30 cellular contexts compared by ENCODE assay signal in the genomic region with DNA sequence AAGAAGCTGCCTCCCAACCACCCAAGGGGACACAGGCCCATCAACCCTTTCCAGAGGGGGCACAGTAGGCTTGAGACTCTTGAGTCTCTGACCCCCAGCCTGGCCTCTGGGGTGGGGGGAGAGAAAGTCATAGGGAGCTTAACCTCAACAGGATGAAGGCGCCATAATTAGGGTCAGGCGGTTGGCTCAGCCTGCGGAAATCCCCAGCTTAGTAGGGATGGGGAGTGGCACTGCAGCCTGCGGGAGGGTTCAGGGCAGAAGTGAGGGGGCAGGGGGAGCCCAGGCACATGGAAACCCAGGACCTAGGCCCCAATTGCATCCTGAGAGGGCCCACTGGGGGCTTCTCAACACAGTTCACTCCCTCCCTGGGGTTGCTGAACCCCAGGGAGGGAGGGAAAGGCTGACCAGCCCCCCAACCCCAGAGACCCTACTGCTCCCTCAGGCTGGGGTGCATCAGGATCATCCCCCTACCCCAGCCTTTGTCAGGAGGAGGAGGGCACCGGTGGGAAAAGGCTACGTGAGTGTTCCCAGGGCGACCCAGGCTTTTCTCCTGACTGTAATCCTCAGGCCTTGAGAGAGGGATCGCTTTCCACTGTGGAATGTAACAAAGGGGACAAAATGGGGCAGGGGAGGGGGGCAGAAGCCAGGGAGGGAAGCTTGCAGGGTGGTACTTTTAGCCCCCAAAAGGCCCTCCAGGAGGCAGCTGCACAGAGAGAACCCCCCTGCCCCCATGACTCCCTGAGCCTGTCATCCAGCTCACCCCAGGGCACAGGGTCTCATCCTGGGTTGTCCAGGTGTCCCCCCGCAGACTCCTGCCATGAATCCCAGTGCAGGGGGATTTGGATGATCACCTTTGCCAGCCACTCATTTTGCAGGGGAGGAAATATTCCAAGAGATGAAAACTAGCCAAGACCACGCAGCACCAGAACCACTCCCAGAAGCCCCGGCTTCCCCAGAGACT. TPM values are rescaled to one million over a fixed set of nuclear protein-coding genes. Genes with fewer than 3 reads are reported as not detected.
A peak's percentile ranks its signal among the peaks of the same experiment; 100 is the strongest.
DNase-seq lines count a peak whose midpoint lies in the region; ATAC-seq, FAIRE-seq and TF ChIP-seq lines count a peak whose summit lies in the region.
"Had no signal": no experiment of that assay in that cellular context is flagged by ENCODE, and none has a peak within 500 bp of the region (broad histone marks: within the 10 kb centered on the region; RNA-seq: fewer than 3 reads in every experiment).

No MANE protein-coding gene starts in this region.

- H3K27me3 Mint-ChIP-seq in chondrocyte (ENCODE audit: low read depth): no peaks in the 10 kb centered on the region

- H3K27me3 ChIP-seq in HepG2 (ENCODE audit: control insufficient read depth in 1 of 2, insufficient read depth in 2 of 2, low read length in 2 of 2) (no peaks in the 10 kb centered on the region), right lobe of liver (no peaks in the 10 kb centered on the region)
- H3K27me3 ChIP-seq: Peyer's patch, suprapubic skin had no signal

- POLR2A ChIA-PET in HepG2 (lab: Yijun Ruan, JAX): no interaction called here

- in situ Hi-C loops in HepG2 (cut with HindIII; ENCODE audit: extremely low pct_ligation_motif_present, low pct_unique_long_range_greater_than_20kb): no loop called here

- TF ChIP-seq CTCF in HepG2 (CRISPR knock-in tag; IDR thresholded peaks at IDR 0.05) (no peak), right lobe of liver (IDR thresholded peaks at IDR 0.05) (no peak), chondrocyte (IDR thresholded peaks at IDR 0.05) (no peak)

- BruUV-seq in HepG2 (replicated peaks; lab: Mats Ljungman, UMichigan): no TSS peak

- H3K36me3 ChIP-seq in HepG2 (replicated peaks in 1 of 2; ENCODE audit: control insufficient read depth in 1 of 2, insufficient read depth in 2 of 2, low read length in 2 of 2) (no peaks in the 10 kb centered on the region), right lobe of liver (no peaks in the 10 kb centered on the region)
- H3K36me3 ChIP-seq: Peyer's patch, suprapubic skin had no signal

- H3K4me1 Mint-ChIP-seq in chondrocyte (ENCODE audit: low read depth): peaks cover 6% of the 10 kb centered on the region
- H3K4me1 Mint-ChIP-seq: CD8-positive, alpha-beta memory T cell; stimulated activated memory B cell treated with anti-CD40 and anti-IgM and Interleukin-4, amounts not matched to agents 10 μg/mL and 1 μg/mL and 100 μg/mL, for 72 hours had no signal

- 68% methylated on average over 8 of the region's 11 CpGs for WGBS in HepG2 (ENCODE audit: low lambda C conversion rate)
- 69% methylated on average over 6 of the region's 11 CpGs for WGBS in right lobe of liver (ENCODE audit: insufficient coverage, low coverage, low lambda C conversion rate, missing lambda C conversion rate)

- TF ChIP-seq POLR2A in HepG2 (IDR thresholded peaks at IDR 0.05; ENCODE audit: insufficient read depth in 1 of 2, low read depth in 2 of 2, low read length in 2 of 2) (no peak), right lobe of liver (IDR thresholded peaks at IDR 0.05) (no peak)

- H3K9me3 Mint-ChIP-seq in chondrocyte (ENCODE audit: low read depth): no peaks in the 10 kb centered on the region
- H3K9me3 Mint-ChIP-seq: activated naive CD8-positive, alpha-beta T cell treated with anti-CD3 and anti-CD28 coated beads, Interleukin-2, amount 50 U/mL, for 24 hours; CD8-positive, alpha-beta memory T cell; effector memory CD8-positive, alpha-beta T cell; natural killer cell treated with Interleukin-12 subunit alpha and Interleukin-12 subunit beta and Interleukin-15 and Interleukin-18, amount 100 ng/mL, for 72 hours; stimulated activated memory B cell treated with anti-CD40 and anti-IgM and Interleukin-4, amounts not matched to agents 10 μg/mL and 1 μg/mL and 100 μg/mL, for 72 hours; T-helper 2 cell treated with Interferon-gamma antibody and Interleukin-4, amounts not matched to agents 5 μg/mL and 100 μg/mL, for 36 hours had no signal

- no peaks in the 10 kb centered on the region for H3K9me3 ChIP-seq in HepG2 (ENCODE audit: low read length)
- H3K9me3 ChIP-seq in right lobe of liver: no peaks in the 10 kb centered on the region
- H3K9me3 ChIP-seq: Peyer's patch, suprapubic skin had no signal

- TF ChIP-seq EP300 in HepG2 (IDR thresholded peaks at IDR 0.05; ENCODE audit: low read depth in 2 of 2, low read length in 2 of 2) (no peak), HepG2 (CRISPR knock-in tag; IDR thresholded peaks at IDR 0.05; ENCODE audit: borderline replicate concordance) (no peak)

- no peak overlapping the region for H3K4me3 Mint-ChIP-seq in chondrocyte (ENCODE audit: unreplicated experiment)
- H3K4me3 Mint-ChIP-seq: activated naive CD8-positive, alpha-beta T cell treated with anti-CD3 and anti-CD28 coated beads, Interleukin-2, amount 50 U/mL, for 24 hours; CD8-positive, alpha-beta memory T cell; effector memory CD8-positive, alpha-beta T cell; natural killer cell treated with Interleukin-12 subunit alpha and Interleukin-12 subunit beta and Interleukin-15 and Interleukin-18, amount 100 ng/mL, for 72 hours; stimulated activated memory B cell treated with anti-CD40 and anti-IgM and Interleukin-4, amounts not matched to agents 10 μg/mL and 1 μg/mL and 100 μg/mL, for 72 hours; T-helper 2 cell treated with Interferon-gamma antibody and Interleukin-4, amounts not matched to agents 5 μg/mL and 100 μg/mL, for 36 hours had no signal

- FAIRE-seq in HepG2 (lab: Jason Lieb, UNC): no peak
- FAIRE-seq: astrocyte, GM18507, GM19239, H1, HTR-8/SVneo, K562 had no signal

- no peak for TF ChIP-seq RAD21 in HepG2 (CRISPR knock-in tag; IDR thresholded peaks at IDR 0.05)

- H3K4me1 ChIP-seq in HepG2 (ENCODE audit: insufficient read depth, low read length): peaks cover 92% of the 10 kb centered on the region
- peaks cover 0 to 13% (median 0%) of the 10 kb centered on the region in 4 donors for H3K4me1 ChIP-seq in right lobe of liver

- H3K4me3 ChIP-seq in HepG2 (replicated peaks in 1 of 3; ENCODE audit: insufficient read depth in 1 of 3, low read depth in 2 of 3, low read length in 3 of 3): no peak overlapping the region
- H3K4me3 ChIP-seq in right lobe of liver: no peak overlapping the region
- H3K4me3 ChIP-seq: coronary artery, K562, Peyer's patch, suprapubic skin had no signal

- no peak overlapping the region for H3K27ac Mint-ChIP-seq in chondrocyte (ENCODE audit: unreplicated experiment)
- H3K27ac Mint-ChIP-seq: activated naive CD8-positive, alpha-beta T cell treated with anti-CD3 and anti-CD28 coated beads, Interleukin-2, amount 50 U/mL, for 24 hours; CD8-positive, alpha-beta memory T cell; effector memory CD8-positive, alpha-beta T cell; natural killer cell treated with Interleukin-12 subunit alpha and Interleukin-12 subunit beta and Interleukin-15 and Interleukin-18, amount 100 ng/mL, for 72 hours; stimulated activated memory B cell treated with anti-CD40 and anti-IgM and Interleukin-4, amounts not matched to agents 10 μg/mL and 1 μg/mL and 100 μg/mL, for 72 hours; T-helper 2 cell treated with Interferon-gamma antibody and Interleukin-4, amounts not matched to agents 5 μg/mL and 100 μg/mL, for 36 hours had no signal

- H3K27ac ChIP-seq in HepG2 (ENCODE audit: extremely low read length, insufficient read depth, low read length): no peak overlapping the region
- no peak overlapping the region for H3K27ac ChIP-seq in right lobe of liver
- H3K27ac ChIP-seq: coronary artery, Peyer's patch, suprapubic skin, VCaP had no signal

- CTCF ChIA-PET in HepG2 (lab: Yijun Ruan, JAX; ENCODE audit: low intra/inter-chr PET ratio, low total read pairs): interaction anchor here (2.5 kb wide), 1 partner anchor 128 kb away, joined by 19 read pairs; no protein-coding TSS in a partner anchor

- intact Hi-C loops in HepG2 (cut with micrococcal nuclease; ENCODE audit: unreplicated experiment) (no loop called here), right lobe of liver (cut with DNase I) (loop anchor here (5.0 to 10.0 kb wide), 3 partner anchors 309 to 416 kb away; a partner anchor contains a TSS)

- no peak overlapping the region for H3K4me2 ChIP-seq in HepG2 (ENCODE audit: low read depth, low read length)

- no peaks in the 10 kb centered on the region for H4K20me1 ChIP-seq in HepG2 (ENCODE audit: insufficient read depth, low read length)

- H2AFZ ChIP-seq in HepG2 (ENCODE audit: low read length): no peak overlapping the region

- no peak for ATAC-seq in HepG2
- no peak for ATAC-seq in right lobe of liver
- ATAC-seq: activated naive CD8-positive, alpha-beta T cell treated with anti-CD3 and anti-CD28 coated beads, Interleukin-2, amount 50 U/mL, for 24 hours; effector memory CD8-positive, alpha-beta T cell; K562; left lobe of liver; natural killer cell treated with Interleukin-12 subunit alpha and Interleukin-12 subunit beta and Interleukin-15 and Interleukin-18, amount 100 ng/mL, for 72 hours; stimulated activated memory B cell treated with anti-CD40 and anti-IgM and Interleukin-4, amounts not matched to agents 10 μg/mL and 1 μg/mL and 100 μg/mL, for 72 hours had no signal

- no peaks in the 10 kb centered on the region for H3K36me3 Mint-ChIP-seq in chondrocyte (ENCODE audit: low read depth)
- H3K36me3 Mint-ChIP-seq: CD8-positive, alpha-beta memory T cell; natural killer cell treated with Interleukin-12 subunit alpha and Interleukin-12 subunit beta and Interleukin-15 and Interleukin-18, amount 100 ng/mL, for 72 hours; stimulated activated memory B cell treated with anti-CD40 and anti-IgM and Interleukin-4, amounts not matched to agents 10 μg/mL and 1 μg/mL and 100 μg/mL, for 72 hours had no signal

- no peak overlapping the region for H3K9ac ChIP-seq in HepG2 (ENCODE audit: insufficient read depth, low read depth, low read length)

- DNase-seq in HepG2 (ENCODE audit: low spot score) (no peak), right lobe of liver (no peak), NCI-H82 (lab: John Stamatoyannopoulos, UW) (peak; percentile 86), chondrocyte (ENCODE audit: low spot score) (peak; percentile 74), GF-D8 (lab: John Stamatoyannopoulos, UW) (no peak), T1000 (lab: John Stamatoyannopoulos, UW) (no peak), D341Med (ENCODE audit: low spot score) (no peak)
- DNase-seq: activated CD4-positive, alpha-beta T cell treated with anti-CD3 and anti-CD28 coated beads for 4 hours; activated gamma-delta T cell treated with Interleukin-2 at 50 U/mL for 16 hours; activated naive CD8-positive, alpha-beta T cell treated with anti-CD3 and anti-CD28 coated beads, Interleukin-2, amount 50 U/mL, for 24 hours; CD8-positive, alpha-beta memory T cell; effector memory CD8-positive, alpha-beta T cell; erythroblast; NCI-H2029; NCI-H69; Peyer's patch; SHP77 had no signal

- no peaks in the 10 kb centered on the region for H3K79me2 ChIP-seq in HepG2 (ENCODE audit: insufficient read depth, low read length)

RNA-seq across cellular contexts. Expression of a gene that starts 46.4 kb away (rescaled TPM):
- total RNA-seq in HepG2 (2016; rRNA removed; fragmentation: Illumina TruSeq; extraction: Trizol): 178 and 191 TPM in 2 replicates
- 169 and 189 TPM in 2 replicates for total RNA-seq in HepG2 (2016; cell fraction: cytosol; rRNA removed; fragmentation: Illumina TruSeq; extraction: Trizol; ENCODE audit: low read depth)
- 186 and 208 TPM in 2 replicates for total RNA-seq in HepG2 (2016; cell fraction: insoluble cytoplasmic fraction; rRNA removed; fragmentation: Illumina TruSeq; extraction: Trizol)
- total RNA-seq in HepG2 (2016; cell fraction: membrane; rRNA removed; fragmentation: Illumina TruSeq; extraction: Trizol): 148 and 200 TPM in 2 replicates
- 65.1 and 65.8 TPM in 2 replicates for total RNA-seq in HepG2 (2016; cell fraction: nucleus; rRNA removed; fragmentation: Illumina TruSeq; extraction: Trizol)
- 157 and 166 TPM in 2 replicates for polyA plus RNA-seq in HepG2 (2011; rRNA removed)
- polyA plus RNA-seq in HepG2 (2011; cell fraction: cytosol; rRNA removed): 144 and 170 TPM in 2 replicates
- polyA plus RNA-seq in HepG2 (2011; cell fraction: nucleus; rRNA removed): 42.8 and 46.0 TPM in 2 replicates
- 135 and 137 TPM in 2 replicates for polyA plus RNA-seq in HepG2 (2012)
- polyA plus RNA-seq in HepG2 (2016; cell fraction: cytosol; fragmentation: Illumina TruSeq; extraction: Trizol; ENCODE audit: low read depth): 114 and 150 TPM in 2 replicates
- 163 and 186 TPM in 2 replicates for polyA plus RNA-seq in HepG2 (2016; cell fraction: insoluble cytoplasmic fraction; fragmentation: Illumina TruSeq; extraction: Trizol; ENCODE audit: low read depth)
- 111 and 143 TPM in 2 replicates for polyA plus RNA-seq in HepG2 (2016; cell fraction: membrane; fragmentation: Illumina TruSeq; extraction: Trizol; ENCODE audit: low read depth)
- 92.9 and 98.5 TPM in 2 replicates for polyA plus RNA-seq in HepG2 (2016; cell fraction: nucleus; fragmentation: Illumina TruSeq; extraction: Trizol; ENCODE audit: insufficient read depth, low read depth)
- polyA minus RNA-seq in HepG2 (2011; rRNA and poly(A)+ RNA removed; ENCODE audit: low replicate concordance): 33.2 and 40.9 TPM in 2 replicates
- 22.7 and 28.4 TPM in 2 replicates for polyA minus RNA-seq in HepG2 (2011; cell fraction: cytosol; rRNA and poly(A)+ RNA removed)
- polyA minus RNA-seq in HepG2 (2011; cell fraction: nucleus; rRNA and poly(A)+ RNA removed): 20.0 and 21.5 TPM in 2 replicates
- 10 to 100 TPM; 26.5 to 70.0 (median 35.4) TPM for total RNA-seq in right lobe of liver
- total RNA-seq in chondrocyte: 35.1 to 38.7 TPM (median 35.5 TPM) in 3 replicates

RNA-seq across cellular contexts. Expression of a gene that starts 46.5 kb away (rescaled TPM):
- total RNA-seq in HepG2 (2016; rRNA removed; fragmentation: Illumina TruSeq; extraction: Trizol): 13.9 and 27.4 TPM in 2 replicates
- total RNA-seq in HepG2 (2016; cell fraction: cytosol; rRNA removed; fragmentation: Illumina TruSeq; extraction: Trizol; ENCODE audit: low read depth): 5.1 and 5.8 TPM in 2 replicates
- total RNA-seq in HepG2 (2016; cell fraction: insoluble cytoplasmic fraction; rRNA removed; fragmentation: Illumina TruSeq; extraction: Trizol): 11.4 and 28.3 TPM in 2 replicates
- total RNA-seq in HepG2 (2016; cell fraction: membrane; rRNA removed; fragmentation: Illumina TruSeq; extraction: Trizol): 14.9 and 15.8 TPM in 2 replicates
- total RNA-seq in HepG2 (2016; cell fraction: nucleus; rRNA removed; fragmentation: Illumina TruSeq; extraction: Trizol): 28.7 and 33.8 TPM in 2 replicates
- 75.8 and 83.8 TPM in 2 replicates for polyA plus RNA-seq in HepG2 (2011; rRNA removed)
- polyA plus RNA-seq in HepG2 (2011; cell fraction: cytosol; rRNA removed): 81.0 and 82.0 TPM in 2 replicates
- polyA plus RNA-seq in HepG2 (2011; cell fraction: nucleus; rRNA removed): 185 and 224 TPM in 2 replicates
- 37.7 and 41.7 TPM in 2 replicates for polyA plus RNA-seq in HepG2 (2012)
- 5.0 and 5.6 TPM in 2 replicates for polyA plus RNA-seq in HepG2 (2016; cell fraction: cytosol; fragmentation: Illumina TruSeq; extraction: Trizol; ENCODE audit: low read depth)
- 13.6 and 16.8 TPM in 2 replicates for polyA plus RNA-seq in HepG2 (2016; cell fraction: insoluble cytoplasmic fraction; fragmentation: Illumina TruSeq; extraction: Trizol; ENCODE audit: low read depth)
- polyA plus RNA-seq in HepG2 (2016; cell fraction: membrane; fragmentation: Illumina TruSeq; extraction: Trizol; ENCODE audit: low read depth): 10.0 and 10.2 TPM in 2 replicates
- 69.5 and 76.1 TPM in 2 replicates for polyA plus RNA-seq in HepG2 (2016; cell fraction: nucleus; fragmentation: Illumina TruSeq; extraction: Trizol; ENCODE audit: insufficient read depth, low read depth)
- 62.2 and 179 TPM in 2 replicates for polyA minus RNA-seq in HepG2 (2011; rRNA and poly(A)+ RNA removed; ENCODE audit: low replicate concordance)
- polyA minus RNA-seq in HepG2 (2011; cell fraction: cytosol; rRNA and poly(A)+ RNA removed): 36.8 and 42.0 TPM in 2 replicates
- 36.6 and 36.8 TPM in 2 replicates for polyA minus RNA-seq in HepG2 (2011; cell fraction: nucleus; rRNA and poly(A)+ RNA removed)
- 10 to 100 TPM; 30.6 to 41.0 (median 36.8) TPM for total RNA-seq in right lobe of liver
- total RNA-seq in chondrocyte: 36.2 to 40.7 TPM (median 40.3 TPM) in 3 replicates

Comparison
In these comparisons a context has a peak if more than half of its experiments do, and no peak if none do; other contexts are left out.
1. DNase-seq: peak in NCI-H82 (single experiment) and chondrocyte (single experiment); none in HepG2 (single experiment), right lobe of liver (0 of 3), GF-D8 (single experiment), T1000 (single experiment) and D341Med (single experiment).